In the genomic region with DNA sequence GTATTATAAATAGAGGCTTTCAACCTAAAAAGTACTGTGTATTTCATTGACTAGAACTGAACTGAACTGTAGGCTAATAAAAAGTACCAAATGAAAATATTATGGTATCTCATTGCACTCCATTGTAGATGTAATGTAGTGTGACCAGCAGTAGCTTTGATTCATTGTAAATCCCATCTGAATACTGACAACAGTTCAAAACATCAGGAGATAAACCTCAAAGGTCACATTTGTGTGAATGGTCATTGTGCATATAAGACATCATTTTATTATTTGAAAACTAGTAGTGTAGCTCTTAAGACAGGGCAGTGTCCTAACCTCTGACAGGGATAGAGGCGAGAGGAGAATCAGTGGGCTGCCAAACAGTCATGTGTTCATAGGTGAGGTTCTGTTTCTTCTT, we compare ENCODE assay signal across 9 cellular contexts.
"Had no signal": no experiment of that assay in that cellular context is flagged by ENCODE, and none has a peak within 500 bp of the region (broad histone marks: within the 10 kb centered on the region; RNA-seq: fewer than 3 reads in every experiment).

No MANE protein-coding gene starts in this region.

- H3K9me3 ChIP-seq: HAP-1 had no signal

- H3K9me3 Mint-ChIP-seq: HFFc6 had no signal

- H3K4me1 ChIP-seq: HAP-1 had no signal

- H3K36me3 ChIP-seq: HAP-1 had no signal

- H3K27ac Mint-ChIP-seq: HFFc6, IgD-negative memory B cell had no signal

- H3K4me3 Mint-ChIP-seq: HFFc6, IgD-negative memory B cell had no signal

- H3K27me3 Mint-ChIP-seq: IgD-negative memory B cell had no signal

- H3K4me3 ChIP-seq: GM23248, HAP-1 had no signal

- DNase-seq: GM23248, GOT3, H7, HFFc6, KBM-7 had no signal

- H3K27ac ChIP-seq: GM23248 had no signal

- ATAC-seq: HCT116, HepG2 had no signal
